ENCODE assay signal across 8 cellular contexts in genomic region chr3:194894538-194894937, GRCh38.
"Had no signal": no experiment of that assay in that cellular context is flagged by ENCODE, and none has a peak within 500 bp of the region (broad histone marks: within the 10 kb centered on the region; RNA-seq: fewer than 3 reads in every experiment).

No MANE protein-coding gene starts in this region.

- H3K27me3 Mint-ChIP-seq: IgD-negative memory B cell had no signal

- H3K27ac Mint-ChIP-seq: HFFc6, IgD-negative memory B cell had no signal

- DNase-seq: GM23248, GOT3, H7, HFFc6, KBM-7 had no signal

- H3K4me3 Mint-ChIP-seq: HFFc6, IgD-negative memory B cell had no signal

- ATAC-seq: HCT116, HepG2 had no signal

- H3K36me3 Mint-ChIP-seq: IgD-negative memory B cell had no signal

- H3K9me3 Mint-ChIP-seq: HFFc6 had no signal
